In genomic region chr12:57841445-57841844, GRCh38 we compare ENCODE assay signal across 1 cellular context.
TF ChIP-seq lines count a peak whose summit lies in the region.

No MANE protein-coding gene starts in this region.

TF ChIP-seq in HepG2, 621 proteins besides CTCF, POLR2A, EP300 and RAD21:
- TF ChIP-seq RNF219 (CRISPR knock-in tag; IDR thresholded peaks at IDR 0.05) (no peak), FOXK2 (IDR thresholded peaks at IDR 0.05) (no peak), MIER2 (CRISPR knock-in tag; IDR thresholded peaks at IDR 0.05) (no peak), NCOA1 (CRISPR knock-in tag; IDR thresholded peaks at IDR 0.05) (no peak), HNF4A (CRISPR knock-in tag; IDR thresholded peaks at IDR 0.05) (peak; percentile 20; the same call in 1 of the 2 replicates), ZNF441 (CRISPR knock-in tag; IDR thresholded peaks at IDR 0.05; ENCODE audit: borderline replicate concordance) (no peak), RBM22 (optimal IDR thresholded peaks at IDR 0.05; ENCODE audit: low read length) (no peak), RBFOX2 (IDR thresholded peaks at IDR 0.05; ENCODE audit: low read depth, low read length) (no peak), ZNF143 (CRISPR knock-in tag; IDR thresholded peaks at IDR 0.05) (no peak)
- TF ChIP-seq, protein P1, sequence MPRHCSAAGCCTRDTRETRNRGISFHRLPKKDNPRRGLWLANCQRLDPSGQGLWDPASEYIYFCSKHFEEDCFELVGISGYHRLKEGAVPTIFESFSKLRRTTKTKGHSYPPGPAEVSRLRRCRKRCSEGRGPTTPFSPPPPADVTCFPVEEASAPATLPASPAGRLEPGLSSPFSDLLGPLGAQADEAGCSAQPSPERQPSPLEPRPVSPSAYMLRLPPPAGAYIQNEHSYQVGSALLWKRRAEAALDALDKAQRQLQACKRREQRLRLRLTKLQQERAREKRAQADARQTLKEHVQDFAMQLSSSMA (CRISPR knock-in tag; IDR thresholded peaks at IDR 0.05) = no peak
- TF ChIP-seq, protein P2, sequence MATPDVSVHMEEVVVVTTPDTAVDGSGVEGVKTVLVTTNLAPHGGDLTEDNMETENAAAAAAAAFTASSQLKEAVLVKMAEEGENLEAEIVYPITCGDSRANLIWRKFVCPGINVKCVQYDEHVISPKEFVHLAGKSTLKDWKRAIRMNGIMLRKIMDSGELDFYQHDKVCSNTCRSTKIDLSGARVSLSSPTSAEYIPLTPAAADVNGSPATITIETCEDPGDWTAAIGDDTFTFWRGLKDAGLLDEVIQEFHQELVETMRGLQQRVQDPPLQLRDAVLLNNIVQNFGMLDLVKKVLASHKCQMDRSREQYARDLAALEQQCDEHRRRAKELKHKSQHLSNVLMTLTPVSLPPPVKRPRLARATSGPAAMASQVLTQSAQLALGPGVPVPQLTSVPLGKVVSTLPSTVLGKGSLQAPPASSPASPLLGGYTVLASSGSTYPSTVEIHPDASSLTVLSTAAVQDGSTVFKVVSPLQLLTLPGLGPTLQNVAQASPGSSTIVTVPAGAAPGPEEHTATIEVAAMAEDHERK (CRISPR knock-in tag; IDR thresholded peaks at IDR 0.05; ENCODE audit: low read depth) = no peak
- TF ChIP-seq, protein P3, sequence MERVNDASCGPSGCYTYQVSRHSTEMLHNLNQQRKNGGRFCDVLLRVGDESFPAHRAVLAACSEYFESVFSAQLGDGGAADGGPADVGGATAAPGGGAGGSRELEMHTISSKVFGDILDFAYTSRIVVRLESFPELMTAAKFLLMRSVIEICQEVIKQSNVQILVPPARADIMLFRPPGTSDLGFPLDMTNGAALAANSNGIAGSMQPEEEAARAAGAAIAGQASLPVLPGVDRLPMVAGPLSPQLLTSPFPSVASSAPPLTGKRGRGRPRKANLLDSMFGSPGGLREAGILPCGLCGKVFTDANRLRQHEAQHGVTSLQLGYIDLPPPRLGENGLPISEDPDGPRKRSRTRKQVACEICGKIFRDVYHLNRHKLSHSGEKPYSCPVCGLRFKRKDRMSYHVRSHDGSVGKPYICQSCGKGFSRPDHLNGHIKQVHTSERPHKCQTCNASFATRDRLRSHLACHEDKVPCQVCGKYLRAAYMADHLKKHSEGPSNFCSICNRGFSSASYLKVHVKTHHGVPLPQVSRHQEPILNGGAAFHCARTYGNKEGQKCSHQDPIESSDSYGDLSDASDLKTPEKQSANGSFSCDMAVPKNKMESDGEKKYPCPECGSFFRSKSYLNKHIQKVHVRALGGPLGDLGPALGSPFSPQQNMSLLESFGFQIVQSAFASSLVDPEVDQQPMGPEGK (CRISPR knock-in tag; IDR thresholded peaks at IDR 0.05) = peak; percentile 29; the same call in 1 of the 2 replicates
- TF ChIP-seq, protein P4, sequence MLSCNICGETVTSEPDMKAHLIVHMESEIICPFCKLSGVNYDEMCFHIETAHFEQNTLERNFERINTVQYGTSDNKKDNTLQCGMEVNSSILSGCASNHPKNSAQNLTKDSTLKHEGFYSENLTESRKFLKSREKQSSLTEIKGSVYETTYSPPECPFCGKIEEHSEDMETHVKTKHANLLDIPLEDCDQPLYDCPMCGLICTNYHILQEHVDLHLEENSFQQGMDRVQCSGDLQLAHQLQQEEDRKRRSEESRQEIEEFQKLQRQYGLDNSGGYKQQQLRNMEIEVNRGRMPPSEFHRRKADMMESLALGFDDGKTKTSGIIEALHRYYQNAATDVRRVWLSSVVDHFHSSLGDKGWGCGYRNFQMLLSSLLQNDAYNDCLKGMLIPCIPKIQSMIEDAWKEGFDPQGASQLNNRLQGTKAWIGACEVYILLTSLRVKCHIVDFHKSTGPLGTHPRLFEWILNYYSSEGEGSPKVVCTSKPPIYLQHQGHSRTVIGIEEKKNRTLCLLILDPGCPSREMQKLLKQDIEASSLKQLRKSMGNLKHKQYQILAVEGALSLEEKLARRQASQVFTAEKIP (CRISPR knock-in tag; IDR thresholded peaks at IDR 0.05; ENCODE audit: borderline replicate concordance) = no peak
